In the genomic region with DNA sequence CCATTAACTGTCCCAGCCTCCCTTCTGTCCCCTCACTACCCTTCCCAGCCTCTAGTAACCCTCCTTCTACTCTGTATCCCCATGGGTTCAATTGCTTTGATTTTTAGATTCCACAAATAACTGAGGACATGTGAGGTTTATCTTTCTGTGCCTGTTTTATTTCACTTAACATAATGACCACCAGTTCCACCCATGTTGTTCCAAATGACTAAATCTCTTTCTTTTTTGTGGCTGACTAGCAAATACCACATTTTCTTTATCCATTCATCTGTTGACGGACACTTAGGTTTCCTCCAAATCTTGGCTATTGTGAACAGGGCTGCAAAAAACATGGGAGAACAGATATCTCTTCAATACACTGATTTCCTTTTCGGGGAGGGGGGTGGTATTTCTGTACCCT, we compare ENCODE assay signal across 25 cellular contexts.
DNase-seq lines count a peak whose midpoint lies in the region; ATAC-seq, FAIRE-seq and TF ChIP-seq lines count a peak whose summit lies in the region.
"Had no signal": no experiment of that assay in that cellular context is flagged by ENCODE, and none has a peak within 500 bp of the region (broad histone marks: within the 10 kb centered on the region; RNA-seq: fewer than 3 reads in every experiment).

No MANE protein-coding gene starts in this region.

- TF ChIP-seq CTCF in astrocyte of the cerebellum (IDR thresholded peaks at IDR 0.05; ENCODE audit: low read depth, low read length, missing control alignments) (no peak), fibroblast of the aortic adventitia (IDR thresholded peaks at IDR 0.05; ENCODE audit: insufficient read depth, low read length) (no peak), adrenal gland (IDR thresholded peaks at IDR 0.05) (no peak), Caco-2 (IDR thresholded peaks at IDR 0.05; ENCODE audit: insufficient read depth in 1 of 2, low read depth in 1 of 2, low read length in 1 of 2, severe bottlenecking in 1 of 2, unreplicated experiment in 1 of 2) (no peak)

- no peaks in the 10 kb centered on the region for H3K27me3 Mint-ChIP-seq in Caco-2 (ENCODE audit: insufficient read depth, unreplicated experiment)
- H3K27me3 Mint-ChIP-seq: B cell; CD4-positive, alpha-beta memory T cell; CD4-positive, CD25-positive, alpha-beta regulatory T cell; CD8-positive, alpha-beta memory T cell had no signal

- no peak overlapping the region for H3K27ac ChIP-seq in BLaER1
- no peak overlapping the region for H3K27ac ChIP-seq in adrenal gland
- H3K27ac ChIP-seq: 22Rv1, A549 had no signal

- no TSS peak for BruUV-seq in Caco-2 (replicated peaks; lab: Mats Ljungman, UMichigan)

- 86 to 92% (median 87%) methylated on average over 2 of the region's 2 CpGs for WGBS in adrenal gland, 4 donors

- H3K4me1 Mint-ChIP-seq in Caco-2 (ENCODE audit: low read depth, unreplicated experiment): no peaks in the 10 kb centered on the region
- H3K4me1 Mint-ChIP-seq: CD4-positive, alpha-beta memory T cell; CD4-positive, CD25-positive, alpha-beta regulatory T cell; CD8-positive, alpha-beta memory T cell had no signal

- no peaks in the 10 kb centered on the region for H3K9me3 ChIP-seq in BLaER1
- H3K9me3 ChIP-seq in adrenal gland (replicated peaks in 1 of 3): no peaks in the 10 kb centered on the region
- H3K9me3 ChIP-seq in Caco-2: no peaks in the 10 kb centered on the region
- H3K9me3 ChIP-seq: A549 had no signal

- intact Hi-C loops in adrenal gland (cut with DNase I) (no loop called here), Caco-2 (cut with micrococcal nuclease; ENCODE audit: unreplicated experiment) (no loop called here)

- POLR2A ChIA-PET in Caco-2 (lab: Charles Lee): no interaction called here

- H3K27me3 ChIP-seq in BLaER1 (no peaks in the 10 kb centered on the region), adrenal gland (no peaks in the 10 kb centered on the region), Caco-2 (replicated peaks; ENCODE audit: control insufficient read depth, insufficient read depth, low read length) (no peaks in the 10 kb centered on the region)

- no peak for TF ChIP-seq POLR2A in GM12892 (IDR thresholded peaks at IDR 0.05; ENCODE audit: low read depth, low read length)
- no peak for TF ChIP-seq POLR2A in adrenal gland (IDR thresholded peaks at IDR 0.05)

- no peaks in the 10 kb centered on the region for H4K20me1 ChIP-seq in BLaER1

- no peak overlapping the region for H3K9ac ChIP-seq in BLaER1

- DNase-seq in astrocyte of the cerebellum (ENCODE audit: low read depth) (peak; percentile 20), fibroblast of the aortic adventitia (ENCODE audit: low read depth) (peak; percentile 6), kidney tubule cell (ENCODE audit: low spot score) (peak; percentile 6), GM12892 (ENCODE audit: insufficient read length) (no peak), adrenal gland (no peak), Caco-2 (no peak)
- DNase-seq: AML-193; C1 segment of cervical spinal cord; Calu3; CD4-positive, alpha-beta memory T cell; CD4-positive, CD25-positive, alpha-beta regulatory T cell; CD8-positive, alpha-beta memory T cell; COR-L47; DMS79 treated with DMSO at 0.1 percent for 48 hours; GF-D8 had no signal

- no peak for ATAC-seq in HG03095 (IDR thresholded peaks at IDR 0.05; ENCODE audit: unreplicated experiment)
- ATAC-seq: A549 had no signal

- H3K36me3 ChIP-seq in BLaER1: no peaks in the 10 kb centered on the region
- H3K36me3 ChIP-seq in adrenal gland (replicated peaks in 1 of 2): no peaks in the 10 kb centered on the region
- no peaks in the 10 kb centered on the region for H3K36me3 ChIP-seq in Caco-2 (ENCODE audit: control insufficient read depth, insufficient read depth, low read length)

- H3K4me3 ChIP-seq in BLaER1 (no peak overlapping the region), astrocyte of the cerebellum (ENCODE audit: low read depth, low read length) (no peak overlapping the region), fibroblast of the aortic adventitia (ENCODE audit: low read depth, low read length) (no peak overlapping the region), adrenal gland (no peak overlapping the region), Caco-2 (ENCODE audit: low read depth, low read length) (no peak overlapping the region)
- H3K4me3 ChIP-seq: A549 had no signal

- H3K4me1 ChIP-seq in BLaER1: peaks cover 21% of the 10 kb centered on the region
- H3K4me1 ChIP-seq in adrenal gland (replicated peaks in 1 of 2): no peaks in the 10 kb centered on the region
- no peaks in the 10 kb centered on the region for H3K4me1 ChIP-seq in Caco-2
- H3K4me1 ChIP-seq: A549 had no signal

- no peak overlapping the region for H3K27ac Mint-ChIP-seq in Caco-2 (ENCODE audit: unreplicated experiment)
- H3K27ac Mint-ChIP-seq: B cell; CD14-positive monocyte; CD4-positive, alpha-beta memory T cell; CD4-positive, CD25-positive, alpha-beta regulatory T cell; CD8-positive, alpha-beta memory T cell had no signal

- no peaks in the 10 kb centered on the region for H3K9me3 Mint-ChIP-seq in Caco-2 (ENCODE audit: unreplicated experiment)

- FAIRE-seq in GM12892 (lab: Jason Lieb, UNC): no peak
- FAIRE-seq: A549, D721Med, G401.6, GM12891, GM18507 had no signal

- peak overlapping the region; percentile 9; the same call in 1 of the 2 replicates for H3K4me2 ChIP-seq in BLaER1
- H3K4me2 ChIP-seq: A549 had no signal

- in situ Hi-C loops in astrocyte of the cerebellum (cut with HindIII; ENCODE audit: low sequenced_read_pairs): no loop called here

- CTCF ChIA-PET in Caco-2 (lab: Charles Lee): no interaction called here

- H3K36me3 Mint-ChIP-seq in Caco-2 (ENCODE audit: insufficient read depth, unreplicated experiment): no peaks in the 10 kb centered on the region
- H3K36me3 Mint-ChIP-seq: CD14-positive monocyte; CD4-positive, alpha-beta memory T cell; CD4-positive, CD25-positive, alpha-beta regulatory T cell; CD8-positive, alpha-beta memory T cell had no signal

- H3K4me3 Mint-ChIP-seq in Caco-2 (ENCODE audit: unreplicated experiment): no peak overlapping the region
- H3K4me3 Mint-ChIP-seq: B cell; CD14-positive monocyte; CD4-positive, alpha-beta memory T cell; CD4-positive, CD25-positive, alpha-beta regulatory T cell; CD8-positive, alpha-beta memory T cell had no signal

Comparison
In these comparisons a context has a peak if more than half of its experiments do, and no peak if none do; other contexts are left out.
1. DNase-seq: peak in astrocyte of the cerebellum (single experiment), fibroblast of the aortic adventitia (single experiment) and kidney tubule cell (single experiment); none in GM12892 (single experiment), adrenal gland (0 of 7) and Caco-2 (0 of 2).